8 cellular contexts compared by ENCODE assay signal in the genomic region with DNA sequence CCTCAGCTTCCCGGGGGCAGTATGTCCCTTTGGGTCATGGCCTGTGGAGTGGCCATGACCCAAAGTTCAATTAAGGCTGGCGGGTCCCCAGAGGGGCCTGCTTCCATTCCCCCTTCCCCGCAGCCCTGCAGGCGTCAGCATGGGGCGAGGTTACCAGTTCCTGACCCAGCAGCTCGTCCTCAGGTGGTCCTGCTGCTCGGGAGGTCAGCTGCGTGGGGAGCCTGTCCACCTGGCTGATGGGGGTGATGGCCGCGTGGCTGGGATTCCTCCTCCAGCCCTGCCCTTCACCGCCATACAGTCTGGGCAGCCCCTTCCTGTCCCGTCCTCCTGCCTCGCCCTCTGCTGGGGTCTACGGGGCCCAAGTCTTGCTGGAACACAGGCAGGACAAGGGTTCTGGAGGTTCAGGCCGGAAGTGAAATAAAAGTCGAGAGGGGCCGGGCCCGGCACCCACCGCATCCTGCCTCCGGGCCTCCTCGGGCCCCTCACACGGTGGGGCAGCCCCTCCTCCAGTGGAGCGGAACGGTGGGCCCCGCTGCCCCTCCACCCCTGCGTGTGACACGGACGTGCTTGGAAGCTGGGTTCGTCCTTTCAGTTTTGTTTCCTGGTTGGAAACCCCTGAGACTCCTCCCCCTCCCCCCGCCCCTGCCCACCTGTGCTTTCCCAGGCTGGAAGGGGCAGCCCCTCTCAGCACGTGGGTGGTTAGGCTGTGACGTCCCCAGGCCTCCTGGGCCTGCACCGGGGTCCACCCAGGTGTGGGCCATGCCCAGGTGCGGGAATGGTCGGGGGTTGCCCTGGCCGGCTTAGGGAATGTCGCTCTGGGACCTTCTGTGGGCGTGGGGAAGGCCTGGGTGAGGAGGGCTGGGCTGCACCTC. TPM values are rescaled to one million over a fixed set of nuclear protein-coding genes. Genes with fewer than 3 reads are reported as not detected.
A peak's percentile ranks its signal among the peaks of the same experiment; 100 is the strongest.
DNase-seq lines count a peak whose midpoint lies in the region; ATAC-seq and TF ChIP-seq lines count a peak whose summit lies in the region.

No MANE protein-coding gene starts in this region.

- H3K79me2 ChIP-seq in parathyroid adenoma = peaks cover 19% of the 10 kb centered on the region

- H3K4me2 ChIP-seq in parathyroid adenoma (ENCODE audit: low read length) = peak overlapping the region; percentile 9

- no peaks in the 10 kb centered on the region for H3K27me3 ChIP-seq in WERI-Rb-1 (ENCODE audit: insufficient read depth, low read depth, severe bottlenecking)
- H3K27me3 ChIP-seq in duodenal mucosa (ENCODE audit: control insufficient read depth in 1 of 2, insufficient read depth in 2 of 2, low read length in 2 of 2) = no peaks in the 10 kb centered on the region
- no peaks in the 10 kb centered on the region for H3K27me3 ChIP-seq in parathyroid adenoma (ENCODE audit: control insufficient read depth, insufficient read depth, low read length)
- no peaks in the 10 kb centered on the region for H3K27me3 ChIP-seq in vagina

- TF ChIP-seq POLR2A in vagina (IDR thresholded peaks at IDR 0.05) = no peak

- H3K9ac ChIP-seq in duodenal mucosa (ENCODE audit: low read depth in 1 of 2, low read length in 2 of 2) (peak overlapping the region; percentile 80 to 85), parathyroid adenoma (no peak overlapping the region)

- H3K36me3 ChIP-seq in WERI-Rb-1 (peaks cover 43% of the 10 kb centered on the region), duodenal mucosa (ENCODE audit: control insufficient read depth in 1 of 2, insufficient read depth in 2 of 2, low read length in 2 of 2) (peaks cover 13 to 24% of the 10 kb centered on the region in 2 donors), parathyroid adenoma (ENCODE audit: control insufficient read depth, insufficient read depth, low read length) (no peaks in the 10 kb centered on the region), vagina (peaks cover 0 to 13% of the 10 kb centered on the region in 2 donors)

- intact Hi-C loops in vagina (cut with DNase I) = no loop called here

- H3K27ac ChIP-seq in WERI-Rb-1 = peak overlapping the region; percentile 47
- H3K27ac ChIP-seq in duodenal mucosa (ENCODE audit: low read depth, low read length) = peak overlapping the region; percentile 80
- H3K27ac ChIP-seq in parathyroid adenoma = no peak overlapping the region
- H3K27ac ChIP-seq in vagina = peak overlapping the region; percentile 56

- DNase-seq in WERI-Rb-1 = no peak
- DNase-seq in vagina (ENCODE audit: extremely low spot score in 2 of 2) = no peak
- no peak for DNase-seq in COR-L47 (lab: John Stamatoyannopoulos, UW)
- no peak for DNase-seq in HT-29 (ENCODE audit: low spot score)

- ATAC-seq in GM18498 (IDR thresholded peaks at IDR 0.05; ENCODE audit: unreplicated experiment) (peak; percentile 63), HG02642 (IDR thresholded peaks at IDR 0.05; ENCODE audit: poor library complexity, unreplicated experiment) (peak; percentile 50)

- H3K4me3 ChIP-seq in WERI-Rb-1 (ENCODE audit: low read depth, low read length) (no peak overlapping the region), duodenal mucosa (ENCODE audit: low read depth in 1 of 2, low read length in 2 of 2) (peak overlapping the region; percentile 72 to 75), parathyroid adenoma (ENCODE audit: low read depth, low read length) (peak overlapping the region; percentile 5), vagina (peak overlapping the region; percentile 37 to 49)

- no peak for TF ChIP-seq CTCF in WERI-Rb-1 (IDR thresholded peaks at IDR 0.05; ENCODE audit: low read depth, low read length)
- TF ChIP-seq CTCF in parathyroid adenoma (IDR thresholded peaks at IDR 0.05) = no peak
- TF ChIP-seq CTCF in vagina (IDR thresholded peaks at IDR 0.05) = no peak

- H3K4me1 ChIP-seq in duodenal mucosa (ENCODE audit: control insufficient read depth in 1 of 2, insufficient read depth in 2 of 2, low read length in 2 of 2) (peaks cover 53 to 56% of the 10 kb centered on the region in 2 donors), parathyroid adenoma (peaks cover 33% of the 10 kb centered on the region), vagina (peaks cover 71% of the 10 kb centered on the region)

- H3K9me3 ChIP-seq in WERI-Rb-1 (ENCODE audit: severe bottlenecking) (no peaks in the 10 kb centered on the region), duodenal mucosa (ENCODE audit: control insufficient read depth in 1 of 2, low read length in 2 of 2) (no peaks in the 10 kb centered on the region), parathyroid adenoma (ENCODE audit: control insufficient read depth, low read length) (no peaks in the 10 kb centered on the region), vagina (no peaks in the 10 kb centered on the region)

- H2AFZ ChIP-seq in parathyroid adenoma = no peak overlapping the region

RNA-seq across cellular contexts. Expression of a gene that starts 6.8 kb away (rescaled TPM):
- 18.4 TPM for total RNA-seq in vagina
- 63.7 and 72.5 TPM in 2 replicates for total RNA-seq in HT-29 (2014; rRNA removed; shearing (Covaris generic))

RNA-seq across cellular contexts. Expression of a gene that starts 31.6 kb away (rescaled TPM):
- total RNA-seq in vagina = 8.8 TPM
- total RNA-seq in HT-29 (2014; rRNA removed; shearing (Covaris generic)) = 1.3 and 3.9 TPM in 2 replicates

RNA-seq across cellular contexts. Expression of a gene that starts 36.2 kb away (rescaled TPM):
- 10.8 TPM for total RNA-seq in vagina
- total RNA-seq in HT-29 (2014; rRNA removed; shearing (Covaris generic)) = 0.05 and 0.18 TPM in 2 replicates
